ENCODE assay signal across 8 cellular contexts in the genomic region with DNA sequence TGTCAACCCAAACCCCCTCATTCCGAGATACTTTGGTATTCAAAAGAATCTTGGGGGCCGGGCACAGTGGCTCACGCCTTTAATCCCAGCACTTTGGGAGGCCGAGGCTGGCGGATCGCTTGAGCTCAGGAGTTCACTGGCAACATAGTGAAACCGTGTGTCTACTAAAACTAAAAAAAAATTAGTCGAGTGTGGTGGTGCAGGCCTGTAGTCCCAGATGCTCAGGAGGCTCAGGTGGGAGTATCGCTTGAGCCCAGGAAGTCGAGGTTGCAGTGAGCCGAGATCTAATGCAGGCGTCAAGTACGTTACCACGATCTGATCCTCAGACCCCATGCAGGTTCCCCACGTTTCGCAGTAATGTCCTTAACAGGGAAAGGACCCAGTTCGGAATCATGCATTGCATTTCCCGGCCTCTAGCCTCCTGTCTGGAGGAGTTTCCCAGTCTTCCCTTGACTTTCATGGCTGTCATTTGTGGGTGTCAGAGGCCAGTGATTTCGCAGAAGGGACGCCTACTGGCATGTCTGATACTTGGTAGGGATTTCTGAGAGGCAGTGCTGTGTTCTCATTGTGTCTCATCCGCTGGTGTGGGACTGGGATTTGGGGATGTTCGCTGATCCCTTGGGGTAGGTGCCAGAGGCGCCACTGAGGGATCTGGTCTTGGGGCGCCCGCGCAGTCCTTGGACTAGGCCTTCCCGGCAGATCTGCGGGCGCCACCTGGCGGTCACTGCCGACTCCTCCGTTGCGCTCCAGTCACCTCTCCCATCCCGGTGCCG.
DNase-seq lines count a peak whose midpoint lies in the region; ATAC-seq, FAIRE-seq and TF ChIP-seq lines count a peak whose summit lies in the region.

No MANE protein-coding gene starts in this region.

- in situ Hi-C loops in astrocyte of the cerebellum (cut with HindIII; ENCODE audit: low sequenced_read_pairs): no loop called here

- DNase-seq in GM18507 (ENCODE audit: extremely low spot score, insufficient read length, low read depth): peak; percentile 80
- DNase-seq in NCI-H1694 (lab: John Stamatoyannopoulos, UW): peak; percentile 93
- peak; percentile 94 for DNase-seq in T-helper 9 cell
- DNase-seq in astrocyte of the cerebellum (ENCODE audit: low read depth): peak; percentile 48
- peak; percentile 13 to 96 (median 73) for DNase-seq in hypothalamus (lab: John Stamatoyannopoulos, UW)
- DNase-seq in retinal pigment epithelial cell (ENCODE audit: low read depth): peak; percentile 33
- DNase-seq in NCI-H1417 treated with DMSO at 0.1 percent for 48 hours (lab: John Stamatoyannopoulos, UW): no peak

- TF ChIP-seq CTCF in astrocyte of the cerebellum (IDR thresholded peaks at IDR 0.05; ENCODE audit: low read depth, low read length, missing control alignments) (peak; percentile 86), retinal pigment epithelial cell (conservative IDR thresholded peaks at IDR 0.05; ENCODE audit: low read depth, low read length) (peak; percentile 87)

- H3K4me3 ChIP-seq in astrocyte of the cerebellum (ENCODE audit: low read depth, low read length): peak overlapping the region; percentile 42
- H3K4me3 ChIP-seq in retinal pigment epithelial cell (ENCODE audit: low read length): peak overlapping the region; percentile 61

- ATAC-seq in HG02943 (IDR thresholded peaks at IDR 0.05; ENCODE audit: low read depth, unreplicated experiment): peak; percentile 62

- peak; percentile 65 for FAIRE-seq in GM18507 (lab: Jason Lieb, UNC)
